In the genomic region with DNA sequence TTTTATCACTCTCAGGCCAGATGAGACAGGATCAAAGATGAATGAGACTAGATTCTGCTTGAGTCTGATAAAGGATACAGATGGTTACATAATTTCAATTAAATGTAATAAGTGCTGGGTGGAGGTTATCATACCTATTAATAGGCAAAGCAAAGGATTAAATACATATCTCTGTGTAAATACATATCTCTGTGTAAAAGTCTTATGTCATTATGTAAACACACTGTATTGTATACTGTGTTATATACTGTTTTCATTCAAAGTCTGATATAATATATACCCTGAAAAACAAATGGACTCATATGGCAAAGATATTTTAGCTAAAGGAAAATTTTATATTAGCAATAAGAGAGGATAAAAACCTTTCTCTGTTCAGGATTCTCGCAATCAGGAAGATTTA, we compare ENCODE assay signal across 20 cellular contexts.
DNase-seq lines count a peak whose midpoint lies in the region; ATAC-seq, FAIRE-seq and TF ChIP-seq lines count a peak whose summit lies in the region.
"Had no signal": no experiment of that assay in that cellular context is flagged by ENCODE, and none has a peak within 500 bp of the region (broad histone marks: within the 10 kb centered on the region; RNA-seq: fewer than 3 reads in every experiment).

No MANE protein-coding gene starts in this region.

- no peaks in the 10 kb centered on the region for H3K27me3 ChIP-seq in bronchial epithelial cell (ENCODE audit: control insufficient read depth, insufficient read depth, low read length)

- TF ChIP-seq CTCF in D721Med (IDR thresholded peaks at IDR 0.05; ENCODE audit: insufficient read depth, missing control alignments) (no peak), LNCaP clone FGC (IDR thresholded peaks at IDR 0.05; ENCODE audit: control insufficient read depth, extremely low read depth, insufficient read depth) (no peak), bronchial epithelial cell (IDR thresholded peaks at IDR 0.05; ENCODE audit: insufficient read depth, low read length, severe bottlenecking) (no peak)

- FAIRE-seq in D721Med (lab: Jason Lieb, UNC) (peak; percentile 21), bronchial epithelial cell (lab: Jason Lieb, UNC) (no peak)
- FAIRE-seq: G401.6, GM12892, H1 had no signal

- no peaks in the 10 kb centered on the region for H3K36me3 Mint-ChIP-seq in T-helper 17 cell (ENCODE audit: low read depth)

- H3K36me3 ChIP-seq in bronchial epithelial cell (ENCODE audit: control insufficient read depth, insufficient read depth, low read length), result no peaks in the 10 kb centered on the region

- DNase-seq in D721Med (ENCODE audit: insufficient read length, low spot score) (no peak), LNCaP clone FGC (ENCODE audit: low read depth) (peak; percentile 27), NCI-H748 treated with DMSO at 0.1 percent for 48 hours (lab: John Stamatoyannopoulos, UW) (peak; percentile 31), bronchial epithelial cell (ENCODE audit: low read depth) (peak; percentile 6), NOMO-1 (lab: John Stamatoyannopoulos, UW; ENCODE audit: unreplicated experiment in 2 of 2) (no peak), GM19240 (ENCODE audit: insufficient read length, low spot score) (no peak), D341Med (ENCODE audit: low spot score) (no peak), T-helper 17 cell (no peak)
- DNase-seq: C1 segment of cervical spinal cord; Calu3; CD4-positive, alpha-beta memory T cell; COR-L47; DMS 273 treated with DMSO at 0.1 percent for 48 hours; DND-41; GM23248; H7; HCEC 1CT had no signal

- H3K4me1 Mint-ChIP-seq in T-helper 17 cell, result no peaks in the 10 kb centered on the region
- H3K4me1 Mint-ChIP-seq: CD4-positive, alpha-beta memory T cell had no signal

- peaks cover under 1% of the 10 kb centered on the region for H3K27me3 Mint-ChIP-seq in T-helper 17 cell
- H3K27me3 Mint-ChIP-seq: CD4-positive, alpha-beta memory T cell had no signal

- no peaks in the 10 kb centered on the region for H3K9me3 ChIP-seq in T-helper 17 cell (ENCODE audit: control insufficient read depth, low read length, poor library complexity, severe bottlenecking)

- no peak overlapping the region for H3K27ac Mint-ChIP-seq in T-helper 17 cell
- H3K27ac Mint-ChIP-seq: CD4-positive, alpha-beta memory T cell had no signal

- no peak overlapping the region for H3K4me3 ChIP-seq in LNCaP clone FGC (ENCODE audit: low read depth, low read length)
- H3K4me3 ChIP-seq in bronchial epithelial cell (ENCODE audit: low read depth, low read length), result no peak overlapping the region
- H3K4me3 ChIP-seq: GM23248 had no signal

- no peak overlapping the region for H3K4me3 Mint-ChIP-seq in T-helper 17 cell
- H3K4me3 Mint-ChIP-seq: CD4-positive, alpha-beta memory T cell had no signal

- ATAC-seq in T-helper 17 cell, result no peak

Comparison
In these comparisons a context has a peak if more than half of its experiments do, and no peak if none do; other contexts are left out.
1. DNase-seq: peak in LNCaP clone FGC (single experiment), NCI-H748 treated with DMSO at 0.1 percent for 48 hours (single experiment) and bronchial epithelial cell (single experiment); none in D721Med (single experiment), NOMO-1 (0 of 2), GM19240 (single experiment), D341Med (single experiment) and T-helper 17 cell (0 of 3).